ENCODE assay signal across 2 cellular contexts in the genomic region with DNA sequence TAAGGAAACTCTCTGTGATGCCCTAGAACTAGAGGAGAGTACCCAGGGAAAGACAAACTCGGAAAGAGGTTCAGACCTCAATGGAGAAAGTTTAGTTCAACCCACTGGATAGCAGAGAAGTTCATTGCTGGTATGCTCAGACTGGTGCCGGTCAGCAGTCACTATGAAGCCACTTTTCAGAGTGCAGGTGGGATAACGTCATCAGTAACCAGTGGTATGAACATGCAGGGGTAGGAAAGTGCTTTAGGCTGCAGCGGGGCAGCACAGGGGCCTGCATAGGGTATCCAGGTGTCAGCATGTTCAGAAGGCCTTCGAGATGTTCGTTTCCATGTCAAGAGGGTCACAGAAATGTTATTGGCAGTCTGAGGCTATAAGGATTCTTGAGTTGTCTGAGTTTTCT.
TF ChIP-seq lines count a peak whose summit lies in the region.

No MANE protein-coding gene starts in this region.

TF ChIP-seq in IMR-90, 13 proteins besides CTCF, POLR2A, EP300 and RAD21:
- TF ChIP-seq, protein P1, sequence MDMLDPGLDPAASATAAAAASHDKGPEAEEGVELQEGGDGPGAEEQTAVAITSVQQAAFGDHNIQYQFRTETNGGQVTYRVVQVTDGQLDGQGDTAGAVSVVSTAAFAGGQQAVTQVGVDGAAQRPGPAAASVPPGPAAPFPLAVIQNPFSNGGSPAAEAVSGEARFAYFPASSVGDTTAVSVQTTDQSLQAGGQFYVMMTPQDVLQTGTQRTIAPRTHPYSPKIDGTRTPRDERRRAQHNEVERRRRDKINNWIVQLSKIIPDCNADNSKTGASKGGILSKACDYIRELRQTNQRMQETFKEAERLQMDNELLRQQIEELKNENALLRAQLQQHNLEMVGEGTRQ (IDR thresholded peaks at IDR 0.05; ENCODE audit: low read depth, low read length) = no peak
- TF ChIP-seq MXI1 (IDR thresholded peaks at IDR 0.05; ENCODE audit: borderline replicate concordance, low read depth, low read length) = no peak
- TF ChIP-seq CEBPB (IDR thresholded peaks at IDR 0.05; ENCODE audit: low read depth, low read length) = no peak
- TF ChIP-seq CHD1 (IDR thresholded peaks at IDR 0.05; ENCODE audit: low read depth, low read length) = no peak
- no peak for TF ChIP-seq MAFK (IDR thresholded peaks at IDR 0.05; ENCODE audit: low read depth, low read length)
- no peak for TF ChIP-seq BHLHE40 (IDR thresholded peaks at IDR 0.05; ENCODE audit: low read depth, low read length)
TF ChIP-seq in IMR-90: peak in this region for 0.

TF ChIP-seq in H1, 55 proteins besides CTCF, POLR2A, EP300 and RAD21:
- no peak for TF ChIP-seq BACH1 (IDR thresholded peaks at IDR 0.05; ENCODE audit: low read length)
